ENCODE assay signal across 1 cellular context in the genomic region with DNA sequence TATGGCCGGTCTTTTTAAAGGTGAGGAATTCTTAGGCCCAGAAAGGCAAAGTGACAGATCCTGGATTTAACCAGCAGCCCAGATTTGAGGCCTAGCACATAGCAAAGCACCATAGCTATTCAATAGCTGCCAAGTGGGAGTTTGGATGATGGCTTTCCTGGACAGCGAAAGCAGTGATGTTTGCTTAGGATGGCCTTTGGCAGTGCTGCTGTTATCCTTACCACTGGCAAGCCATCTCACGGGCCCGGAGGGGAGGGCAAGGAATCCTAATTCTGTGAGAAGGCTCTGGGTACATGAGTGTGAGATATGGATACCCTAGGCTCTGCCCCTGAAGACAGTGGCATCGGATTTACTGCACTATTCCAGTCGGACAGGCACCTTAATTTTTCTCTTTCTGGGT.
TF ChIP-seq lines count a peak whose summit lies in the region.

No MANE protein-coding gene starts in this region.

TF ChIP-seq in HepG2, 621 proteins besides CTCF, POLR2A, EP300 and RAD21:
- TF ChIP-seq BCL6 (CRISPR knock-in tag; IDR thresholded peaks at IDR 0.05) = peak; percentile 46; the same call in 1 of the 2 replicates
- TF ChIP-seq ZNF432 (CRISPR knock-in tag; IDR thresholded peaks at IDR 0.05; ENCODE audit: borderline replicate concordance) = no peak
- TF ChIP-seq, protein P1, sequence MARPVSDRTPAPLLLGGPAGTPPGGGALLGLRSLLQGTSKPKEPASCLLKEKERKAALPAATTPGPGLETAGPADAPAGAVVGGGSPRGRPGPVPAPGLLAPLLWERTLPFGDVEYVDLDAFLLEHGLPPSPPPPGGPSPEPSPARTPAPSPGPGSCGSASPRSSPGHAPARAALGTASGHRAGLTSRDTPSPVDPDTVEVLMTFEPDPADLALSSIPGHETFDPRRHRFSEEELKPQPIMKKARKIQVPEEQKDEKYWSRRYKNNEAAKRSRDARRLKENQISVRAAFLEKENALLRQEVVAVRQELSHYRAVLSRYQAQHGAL (CRISPR knock-in tag; IDR thresholded peaks at IDR 0.05; ENCODE audit: not compliant biosample characterization) = no peak
- TF ChIP-seq EZH2 (conservative IDR thresholded peaks at IDR 0.05; ENCODE audit: low read depth, low read length) = no peak
TF ChIP-seq in HepG2: peak in this region for 1.
